ENCODE assay signal across 1 cellular context in genomic region chr13:50829896-50830295, GRCh38.
TF ChIP-seq lines count a peak whose summit lies in the region.

No MANE protein-coding gene starts in this region.

TF ChIP-seq in WTC11, 78 proteins besides CTCF, POLR2A, EP300 and RAD21 (continued from another document):
- no peak for TF ChIP-seq CREB1 (CRISPR knock-in tag; IDR thresholded peaks at IDR 0.05)
- TF ChIP-seq ZNF423 (CRISPR knock-in tag; IDR thresholded peaks at IDR 0.05): no peak
- TF ChIP-seq, protein P1, sequence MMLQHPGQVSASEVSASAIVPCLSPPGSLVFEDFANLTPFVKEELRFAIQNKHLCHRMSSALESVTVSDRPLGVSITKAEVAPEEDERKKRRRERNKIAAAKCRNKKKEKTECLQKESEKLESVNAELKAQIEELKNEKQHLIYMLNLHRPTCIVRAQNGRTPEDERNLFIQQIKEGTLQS (CRISPR knock-in tag; conservative IDR thresholded peaks at IDR 0.05): no peak
- no peak for TF ChIP-seq ZMAT4 (CRISPR knock-in tag; IDR thresholded peaks at IDR 0.05)
